In genomic region chr16:79307214-79307613, GRCh38 we compare ENCODE assay signal across 16 cellular contexts.
DNase-seq lines count a peak whose midpoint lies in the region; ATAC-seq and TF ChIP-seq lines count a peak whose summit lies in the region.
"Had no signal": no experiment of that assay in that cellular context is flagged by ENCODE, and none has a peak within 500 bp of the region (broad histone marks: within the 10 kb centered on the region; RNA-seq: fewer than 3 reads in every experiment).

No MANE protein-coding gene starts in this region.

- no peak for TF ChIP-seq POLR2A in sigmoid colon (IDR thresholded peaks at IDR 0.05)

- no peak for TF ChIP-seq CTCF in colonic mucosa (IDR thresholded peaks at IDR 0.05)
- no peak for TF ChIP-seq CTCF in sigmoid colon (IDR thresholded peaks at IDR 0.05)

- no peak overlapping the region for H3K9ac ChIP-seq in colonic mucosa (ENCODE audit: low read depth in 2 of 2, low read length in 2 of 2)

- H3K27ac ChIP-seq in colonic mucosa (no peak overlapping the region), sigmoid colon (no peak overlapping the region)
- H3K27ac ChIP-seq: SK-N-MC had no signal

- H3K9me3 ChIP-seq in colonic mucosa: no peaks in the 10 kb centered on the region
- no peaks in the 10 kb centered on the region for H3K9me3 ChIP-seq in sigmoid colon

- H3K4me3 ChIP-seq in colonic mucosa: no peak overlapping the region
- no peak overlapping the region for H3K4me3 ChIP-seq in sigmoid colon
- H3K4me3 ChIP-seq: SK-N-MC had no signal

- H3K27me3 ChIP-seq in colonic mucosa: no peaks in the 10 kb centered on the region
- no peaks in the 10 kb centered on the region for H3K27me3 ChIP-seq in sigmoid colon

- DNase-seq in MV-4-11 (lab: John Stamatoyannopoulos, UW) (peak; percentile 89), colonic mucosa (peak; percentile 26), left lobe of liver (ENCODE audit: low spot score) (no peak), sigmoid colon (peak; percentile 79), islet precursor cell (no peak), DMS153 (lab: John Stamatoyannopoulos, UW) (no peak)
- DNase-seq in activated naive CD4-positive, alpha-beta T cell treated with Interleukin-2 at 50 U/mL for 16 hours: no peak
- no peak for DNase-seq in activated CD4-positive, CD25-positive, alpha-beta regulatory T cell treated with anti-CD3 and anti-CD28 coated beads, Interleukin-2, amount 50 U/mL, for 72 hours
- DNase-seq: activated CD4-positive, alpha-beta T cell treated with anti-CD3 and anti-CD28 coated beads, Interleukin-2, amount 50 U/mL, for 1 hour; activated T-cell treated with anti-CD3 and anti-CD28 coated beads, Interleukin-2, amount 50 U/mL, for 1 hour; effector CD4-positive, alpha-beta T cell; NCI-H146; NCI-H510A; nephron progenitor cell; stimulated activated CD4-positive, alpha-beta T cell treated with anti-CD3 and anti-CD28 coated beads, Interleukin-2, amount 100 ng/mL, for 48 hours had no signal

- intact Hi-C loops in colonic mucosa (cut with DNase I): no loop called here
- intact Hi-C loops in sigmoid colon (cut with DNase I): no loop called here

- WGBS in sigmoid colon, 2 donors: 87 to 88% methylated on average over 10 of the region's 10 CpGs

- ATAC-seq in left lobe of liver: peak; percentile 41

- no peak for TF ChIP-seq EP300 in sigmoid colon (IDR thresholded peaks at IDR 0.05)

- H3K36me3 ChIP-seq in colonic mucosa (no peaks in the 10 kb centered on the region), sigmoid colon (no peaks in the 10 kb centered on the region)

- H3K4me1 ChIP-seq in colonic mucosa (no peaks in the 10 kb centered on the region), sigmoid colon (no peaks in the 10 kb centered on the region)

Comparison
In these comparisons a context has a peak if more than half of its experiments do, and no peak if none do; other contexts are left out.
1. DNase-seq: peak in MV-4-11 (single experiment), colonic mucosa (single experiment) and sigmoid colon (single experiment); none in left lobe of liver (single experiment), islet precursor cell (single experiment), activated naive CD4-positive, alpha-beta T cell treated with Interleukin-2 at 50 U/mL for 16 hours (single experiment), DMS153 (single experiment) and activated CD4-positive, CD25-positive, alpha-beta regulatory T cell treated with anti-CD3 and anti-CD28 coated beads, Interleukin-2, amount 50 U/mL, for 72 hours (single experiment).